In the genomic region with DNA sequence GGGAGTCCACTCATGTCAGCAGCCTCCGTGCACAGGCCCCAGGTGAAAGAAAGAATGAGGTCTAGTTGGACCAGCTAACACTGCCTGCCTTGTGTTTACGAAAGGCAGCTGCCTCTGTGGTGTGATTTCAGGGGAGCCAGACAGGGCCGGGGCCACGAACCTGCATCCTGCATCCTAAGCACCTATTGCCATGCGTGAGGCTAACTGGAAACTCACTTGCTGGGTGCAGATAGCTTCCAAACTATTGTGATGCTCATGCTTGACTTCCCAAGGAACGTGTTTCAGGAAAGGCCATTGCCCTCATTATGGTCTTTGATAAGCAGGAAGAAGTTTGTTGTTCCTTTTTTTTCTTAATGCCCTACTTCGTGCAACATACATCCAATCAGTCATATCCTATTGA, we compare ENCODE assay signal across 9 cellular contexts. TPM values are rescaled to one million over a fixed set of nuclear protein-coding genes. Genes with fewer than 3 reads are reported as not detected.
A peak's percentile ranks its signal among the peaks of the same experiment; 100 is the strongest.
DNase-seq lines count a peak whose midpoint lies in the region; ATAC-seq, FAIRE-seq and TF ChIP-seq lines count a peak whose summit lies in the region.
"Had no signal": no experiment of that assay in that cellular context is flagged by ENCODE, and none has a peak within 500 bp of the region (broad histone marks: within the 10 kb centered on the region; RNA-seq: fewer than 3 reads in every experiment).

No MANE protein-coding gene starts in this region.

- H3K9me3 Mint-ChIP-seq in activated CD8-positive, alpha-beta T cell treated with anti-CD3 and anti-CD28 coated beads, Interleukin-2, amount 10 ng/mL, durations not matched to agents 7 days and 5 days (ENCODE audit: insufficient read depth) = no peaks in the 10 kb centered on the region
- no peaks in the 10 kb centered on the region for H3K9me3 Mint-ChIP-seq in endothelial cell (ENCODE audit: unreplicated experiment)
- no peaks in the 10 kb centered on the region for H3K9me3 Mint-ChIP-seq in stimulated activated effector memory CD8-positive, alpha-beta T cell treated with anti-CD3 and anti-CD28 coated beads, Interleukin-12 subunit alpha, Interleukin-12 subunit beta, amount 100 ng/mL, for 72 hours

- TF ChIP-seq CTCF in endothelial cell (IDR thresholded peaks at IDR 0.05; ENCODE audit: unreplicated experiment) = no peak

- H3K36me3 Mint-ChIP-seq in activated CD8-positive, alpha-beta T cell treated with anti-CD3 and anti-CD28 coated beads, Interleukin-2, amount 10 ng/mL, durations not matched to agents 7 days and 5 days (ENCODE audit: low read depth) = peaks cover 47% of the 10 kb centered on the region
- H3K36me3 Mint-ChIP-seq in endothelial cell (ENCODE audit: low read depth, unreplicated experiment) = peaks cover 9% of the 10 kb centered on the region
- H3K36me3 Mint-ChIP-seq in stimulated activated effector memory CD8-positive, alpha-beta T cell treated with anti-CD3 and anti-CD28 coated beads, Interleukin-12 subunit alpha, Interleukin-12 subunit beta, amount 100 ng/mL, for 72 hours = peaks cover 44% of the 10 kb centered on the region

- no peak for ATAC-seq in activated CD8-positive, alpha-beta T cell treated with anti-CD3 and anti-CD28 coated beads, Interleukin-2, amount 10 ng/mL, durations not matched to agents 7 days and 5 days
- no peak for ATAC-seq in stimulated activated effector memory CD8-positive, alpha-beta T cell treated with anti-CD3 and anti-CD28 coated beads, Interleukin-12 subunit alpha, Interleukin-12 subunit beta, amount 100 ng/mL, for 72 hours
- ATAC-seq: body of pancreas had no signal

- no peak for DNase-seq in GM12892 (ENCODE audit: insufficient read length)
- DNase-seq in activated CD8-positive, alpha-beta T cell treated with anti-CD3 and anti-CD28 coated beads, Interleukin-2, amount 10 ng/mL, durations not matched to agents 7 days and 5 days = peak; percentile 52
- no peak for DNase-seq in endothelial cell (ENCODE audit: low spot score)
- peak in 1 of 2 donors; percentile 57 for DNase-seq in stimulated activated effector memory CD8-positive, alpha-beta T cell treated with anti-CD3 and anti-CD28 coated beads, Interleukin-12 subunit alpha, Interleukin-12 subunit beta, amount 100 ng/mL, for 72 hours (ENCODE audit: low spot score in 2 of 2)
- DNase-seq in HTR-8/SVneo (ENCODE audit: insufficient read length, low spot score) = no peak
- no peak for DNase-seq in DMS79 treated with DMSO at 0.1 percent for 48 hours (lab: John Stamatoyannopoulos, UW)
- no peak for DNase-seq in NCI-H1436 treated with DMSO at 0.1 percent for 48 hours (lab: John Stamatoyannopoulos, UW)
- DNase-seq in NCI-H2029 (lab: John Stamatoyannopoulos, UW) = no peak
- DNase-seq: body of pancreas had no signal

- POLR2A ChIA-PET in activated CD8-positive, alpha-beta T cell treated with anti-CD3 and anti-CD28 coated beads, Interleukin-2, amount 10 ng/mL, durations not matched to agents 7 days and 5 days (lab: Charles Lee) = interaction anchor here (1.0 to 3.9 kb wide), 4 partner anchors 37 to 210 kb away, joined by 3 to 129 read pairs (median 46); no protein-coding TSS in a partner anchor

- peak; percentile 60; the same call in 1 of the 2 replicates for TF ChIP-seq POLR2A in GM12892 (IDR thresholded peaks at IDR 0.05; ENCODE audit: low read depth, low read length)

- CTCF ChIA-PET in activated CD8-positive, alpha-beta T cell treated with anti-CD3 and anti-CD28 coated beads, Interleukin-2, amount 10 ng/mL, durations not matched to agents 7 days and 5 days (lab: Charles Lee) = interaction anchor here (0.6 to 3.6 kb wide), 3 partner anchors 35 to 212 kb away, joined by 3 to 15 read pairs (median 5); no protein-coding TSS in a partner anchor

- H3K4me1 Mint-ChIP-seq in activated CD8-positive, alpha-beta T cell treated with anti-CD3 and anti-CD28 coated beads, Interleukin-2, amount 10 ng/mL, durations not matched to agents 7 days and 5 days (ENCODE audit: low read depth) = peaks cover 47% of the 10 kb centered on the region
- peaks cover 37% of the 10 kb centered on the region for H3K4me1 Mint-ChIP-seq in endothelial cell (ENCODE audit: unreplicated experiment)
- peaks cover 61% of the 10 kb centered on the region for H3K4me1 Mint-ChIP-seq in stimulated activated effector memory CD8-positive, alpha-beta T cell treated with anti-CD3 and anti-CD28 coated beads, Interleukin-12 subunit alpha, Interleukin-12 subunit beta, amount 100 ng/mL, for 72 hours

- peak; percentile 67 for FAIRE-seq in GM12892 (lab: Jason Lieb, UNC)
- FAIRE-seq in HTR-8/SVneo (lab: Jason Lieb, UNC) = no peak

- H3K27me3 Mint-ChIP-seq in activated CD8-positive, alpha-beta T cell treated with anti-CD3 and anti-CD28 coated beads, Interleukin-2, amount 10 ng/mL, durations not matched to agents 7 days and 5 days (ENCODE audit: low read depth) = no peaks in the 10 kb centered on the region
- H3K27me3 Mint-ChIP-seq in endothelial cell (ENCODE audit: unreplicated experiment) = peaks cover 29% of the 10 kb centered on the region

- peak overlapping the region; percentile 99 for H3K4me3 Mint-ChIP-seq in activated CD8-positive, alpha-beta T cell treated with anti-CD3 and anti-CD28 coated beads, Interleukin-2, amount 10 ng/mL, durations not matched to agents 7 days and 5 days
- no peak overlapping the region for H3K4me3 Mint-ChIP-seq in endothelial cell (ENCODE audit: unreplicated experiment)
- H3K4me3 Mint-ChIP-seq in stimulated activated effector memory CD8-positive, alpha-beta T cell treated with anti-CD3 and anti-CD28 coated beads, Interleukin-12 subunit alpha, Interleukin-12 subunit beta, amount 100 ng/mL, for 72 hours = peak overlapping the region; percentile 95

- H3K27ac Mint-ChIP-seq in activated CD8-positive, alpha-beta T cell treated with anti-CD3 and anti-CD28 coated beads, Interleukin-2, amount 10 ng/mL, durations not matched to agents 7 days and 5 days = peak overlapping the region; percentile 80
- H3K27ac Mint-ChIP-seq in endothelial cell (ENCODE audit: unreplicated experiment) = peak overlapping the region; percentile 64
- peak overlapping the region; percentile 99 for H3K27ac Mint-ChIP-seq in stimulated activated effector memory CD8-positive, alpha-beta T cell treated with anti-CD3 and anti-CD28 coated beads, Interleukin-12 subunit alpha, Interleukin-12 subunit beta, amount 100 ng/mL, for 72 hours

RNA-seq across cellular contexts. Expression of a gene that starts 2.3 kb away (rescaled TPM):
- 68.6 TPM for polyA plus RNA-seq in GM12892 (2012; ENCODE audit: missing spikeins)
- 10 to 100 TPM; 59.7 to 65.3 TPM for total RNA-seq in activated CD8-positive, alpha-beta T cell treated with anti-CD3 and anti-CD28 coated beads, Interleukin-2, amount 10 ng/mL, durations not matched to agents 7 days and 5 days
- total RNA-seq in endothelial cell (ENCODE audit: unreplicated experiment) = 27.6 TPM
